ENCODE assay signal across 1 cellular context in the genomic region with DNA sequence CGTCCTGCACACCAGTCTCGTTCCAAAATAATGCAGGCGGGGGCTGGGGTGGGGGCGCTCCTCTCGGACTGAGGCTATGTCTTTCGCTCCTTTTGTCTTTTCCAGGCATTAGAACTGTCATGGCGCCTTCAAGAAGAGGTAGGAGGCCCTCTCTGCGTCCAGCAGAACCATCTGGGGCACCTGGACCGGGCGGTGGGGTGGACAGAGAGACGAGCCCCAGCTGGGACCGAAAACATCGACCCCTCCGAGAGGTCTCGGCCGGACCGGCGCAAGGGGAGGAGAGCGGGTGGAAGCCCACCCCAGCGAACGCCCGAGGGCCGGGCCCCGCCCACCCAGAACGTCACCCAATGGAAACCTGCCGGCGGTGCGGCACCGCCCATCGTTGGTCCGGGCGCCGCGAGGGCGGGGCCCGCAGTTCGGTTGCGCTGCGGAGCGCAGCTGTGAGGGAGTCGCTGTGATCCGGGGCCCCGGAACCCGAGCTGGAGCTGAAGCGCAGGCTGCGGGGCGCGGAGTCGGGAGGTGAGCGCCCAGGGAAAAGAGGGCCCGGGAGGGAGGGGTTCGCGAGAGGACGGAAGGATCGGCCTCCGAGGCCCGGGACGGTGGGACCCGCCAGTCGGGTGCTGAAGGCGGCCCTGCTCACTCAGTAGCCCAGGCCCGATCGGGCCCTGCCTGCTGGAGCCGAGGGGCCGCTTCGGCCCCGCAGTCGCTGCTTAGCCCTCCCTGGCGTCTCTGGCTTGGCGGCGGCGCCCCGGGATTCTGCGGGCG.
A peak's percentile ranks its signal among the peaks of the same experiment; 100 is the strongest.
TF ChIP-seq lines count a peak whose summit lies in the region.

TSS of gene NRBP1 (plus strand) at position 419 of the 765 bp plus-strand sequence. CDS start 4,643 bp downstream, outside the sequence.

TF ChIP-seq in HepG2, 621 proteins besides CTCF, POLR2A, EP300 and RAD21 (continued from another document and continues in another):
- TF ChIP-seq, protein P1, sequence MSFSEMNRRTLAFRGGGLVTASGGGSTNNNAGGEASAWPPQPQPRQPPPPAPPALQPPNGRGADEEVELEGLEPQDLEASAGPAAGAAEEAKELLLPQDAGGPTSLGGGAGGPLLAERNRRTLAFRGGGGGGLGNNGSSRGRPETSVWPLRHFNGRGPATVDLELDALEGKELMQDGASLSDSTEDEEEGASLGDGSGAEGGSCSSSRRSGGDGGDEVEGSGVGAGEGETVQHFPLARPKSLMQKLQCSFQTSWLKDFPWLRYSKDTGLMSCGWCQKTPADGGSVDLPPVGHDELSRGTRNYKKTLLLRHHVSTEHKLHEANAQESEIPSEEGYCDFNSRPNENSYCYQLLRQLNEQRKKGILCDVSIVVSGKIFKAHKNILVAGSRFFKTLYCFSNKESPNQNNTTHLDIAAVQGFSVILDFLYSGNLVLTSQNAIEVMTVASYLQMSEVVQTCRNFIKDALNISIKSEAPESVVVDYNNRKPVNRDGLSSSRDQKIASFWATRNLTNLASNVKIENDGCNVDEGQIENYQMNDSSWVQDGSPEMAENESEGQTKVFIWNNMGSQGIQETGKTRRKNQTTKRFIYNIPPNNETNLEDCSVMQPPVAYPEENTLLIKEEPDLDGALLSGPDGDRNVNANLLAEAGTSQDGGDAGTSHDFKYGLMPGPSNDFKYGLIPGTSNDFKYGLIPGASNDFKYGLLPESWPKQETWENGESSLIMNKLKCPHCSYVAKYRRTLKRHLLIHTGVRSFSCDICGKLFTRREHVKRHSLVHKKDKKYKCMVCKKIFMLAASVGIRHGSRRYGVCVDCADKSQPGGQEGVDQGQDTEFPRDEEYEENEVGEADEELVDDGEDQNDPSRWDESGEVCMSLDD (CRISPR knock-in tag; IDR thresholded peaks at IDR 0.05; ENCODE audit: borderline replicate concordance) = 0 out of 2 replicates have a peak, but pooled peaks have one; percentile 34
- peak; percentile 83; the same call in 1 of the 2 replicates for TF ChIP-seq ZMYM2 (CRISPR knock-in tag; IDR thresholded peaks at IDR 0.05)
- no peak; the same call in 1 of the 2 replicates for TF ChIP-seq ZNF17 (CRISPR knock-in tag; IDR thresholded peaks at IDR 0.05)
- TF ChIP-seq TBL1XR1 (IDR thresholded peaks at IDR 0.05; ENCODE audit: borderline replicate concordance, low read length, partially characterized antibody) = peak; percentile 57
- TF ChIP-seq PTBP1 (IDR thresholded peaks at IDR 0.05; ENCODE audit: low read depth, low read length, poor library complexity, severe bottlenecking) = peak; percentile 87
- peak; percentile 71 for TF ChIP-seq BCL6 (CRISPR knock-in tag; IDR thresholded peaks at IDR 0.05)
- peak; percentile 59 for TF ChIP-seq CBX1 (IDR thresholded peaks at IDR 0.05; ENCODE audit: low read depth)
- TF ChIP-seq ZNF614 (CRISPR knock-in tag; IDR thresholded peaks at IDR 0.05; ENCODE audit: borderline replicate concordance) = peak; percentile 65; the same call in 1 of the 2 replicates
- no peak for TF ChIP-seq ZNF512 (CRISPR knock-in tag; IDR thresholded peaks at IDR 0.05)
- TF ChIP-seq, protein P2, sequence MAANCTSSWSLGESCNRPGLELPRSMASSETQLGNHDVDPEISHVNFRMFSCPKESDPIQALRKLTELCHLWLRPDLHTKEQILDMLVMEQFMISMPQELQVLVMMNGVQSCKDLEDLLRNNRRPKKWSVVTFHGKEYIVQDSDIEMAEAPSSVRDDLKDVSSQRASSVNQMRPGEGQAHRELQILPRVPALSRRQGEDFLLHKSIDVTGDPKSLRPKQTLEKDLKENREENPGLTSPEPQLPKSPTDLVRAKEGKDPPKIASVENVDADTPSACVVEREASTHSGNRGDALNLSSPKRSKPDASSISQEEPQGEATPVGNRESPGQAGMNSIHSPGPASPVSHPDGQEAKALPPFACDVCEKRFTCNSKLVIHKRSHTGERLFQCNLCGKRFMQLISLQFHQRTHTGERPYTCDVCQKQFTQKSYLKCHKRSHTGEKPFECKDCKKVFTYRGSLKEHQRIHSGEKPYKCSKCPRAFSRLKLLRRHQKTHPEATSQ (CRISPR knock-in tag; IDR thresholded peaks at IDR 0.05; ENCODE audit: borderline replicate concordance) = 0 out of 2 replicates have a peak, but pooled peaks have one; percentile 42
- no peak for TF ChIP-seq REXO4 (CRISPR knock-in tag; IDR thresholded peaks at IDR 0.05; ENCODE audit: borderline replicate concordance)
- peak; percentile 87; the same call in 1 of the 2 replicates for TF ChIP-seq THAP7 (CRISPR knock-in tag; IDR thresholded peaks at IDR 0.05)
- peak; percentile 45 for TF ChIP-seq HOMEZ (CRISPR knock-in tag; IDR thresholded peaks at IDR 0.05; ENCODE audit: low read depth)
- peak; percentile 76; the same call in 1 of the 2 replicates for TF ChIP-seq MAF1 (CRISPR knock-in tag; IDR thresholded peaks at IDR 0.05; ENCODE audit: borderline replicate concordance)
- no peak for TF ChIP-seq MAFF (IDR thresholded peaks at IDR 0.05; ENCODE audit: low read depth, low read length)
- no peak for TF ChIP-seq KDM6A (CRISPR knock-in tag; IDR thresholded peaks at IDR 0.05; ENCODE audit: low read depth)
- TF ChIP-seq SRSF1 (optimal IDR thresholded peaks at IDR 0.05; ENCODE audit: low read depth, low read length) = peak; percentile 97
- 0 out of 2 replicates have a peak, but pooled peaks have one; percentile 7 for TF ChIP-seq ZNF549 (CRISPR knock-in tag; IDR thresholded peaks at IDR 0.05)
- TF ChIP-seq, protein P3, sequence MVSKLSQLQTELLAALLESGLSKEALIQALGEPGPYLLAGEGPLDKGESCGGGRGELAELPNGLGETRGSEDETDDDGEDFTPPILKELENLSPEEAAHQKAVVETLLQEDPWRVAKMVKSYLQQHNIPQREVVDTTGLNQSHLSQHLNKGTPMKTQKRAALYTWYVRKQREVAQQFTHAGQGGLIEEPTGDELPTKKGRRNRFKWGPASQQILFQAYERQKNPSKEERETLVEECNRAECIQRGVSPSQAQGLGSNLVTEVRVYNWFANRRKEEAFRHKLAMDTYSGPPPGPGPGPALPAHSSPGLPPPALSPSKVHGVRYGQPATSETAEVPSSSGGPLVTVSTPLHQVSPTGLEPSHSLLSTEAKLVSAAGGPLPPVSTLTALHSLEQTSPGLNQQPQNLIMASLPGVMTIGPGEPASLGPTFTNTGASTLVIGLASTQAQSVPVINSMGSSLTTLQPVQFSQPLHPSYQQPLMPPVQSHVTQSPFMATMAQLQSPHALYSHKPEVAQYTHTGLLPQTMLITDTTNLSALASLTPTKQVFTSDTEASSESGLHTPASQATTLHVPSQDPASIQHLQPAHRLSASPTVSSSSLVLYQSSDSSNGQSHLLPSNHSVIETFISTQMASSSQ (IDR thresholded peaks at IDR 0.05; ENCODE audit: low read depth) = no peak; the same call in 1 of the 2 replicates
- TF ChIP-seq, protein P3 (CRISPR knock-in tag; IDR thresholded peaks at IDR 0.05; ENCODE audit: borderline replicate concordance) = no peak; the same call in none of the 2 replicates
- TF ChIP-seq ZNF10 (CRISPR knock-in tag; IDR thresholded peaks at IDR 0.05; ENCODE audit: borderline replicate concordance, low read depth) = no peak
- TF ChIP-seq TBP (CRISPR knock-in tag; IDR thresholded peaks at IDR 0.05) = no peak
- 0 out of 2 replicates have a peak, but pooled peaks have one; percentile 28 for TF ChIP-seq TSC22D2 (CRISPR knock-in tag; IDR thresholded peaks at IDR 0.05; ENCODE audit: borderline replicate concordance)
- TF ChIP-seq ZNF335 (CRISPR knock-in tag; IDR thresholded peaks at IDR 0.05) = no peak; the same call in none of the 2 replicates
- TF ChIP-seq ZNF678 (CRISPR knock-in tag; IDR thresholded peaks at IDR 0.05) = no peak
- TF ChIP-seq NFYC (CRISPR knock-in tag; IDR thresholded peaks at IDR 0.05) = peak; percentile 81
- TF ChIP-seq HDAC1 (CRISPR knock-in tag; IDR thresholded peaks at IDR 0.05) = peak; percentile 91
- no peak; the same call in 1 of the 2 replicates for TF ChIP-seq BORCS8-MEF2B (CRISPR knock-in tag; IDR thresholded peaks at IDR 0.05)
- TF ChIP-seq, protein P4, sequence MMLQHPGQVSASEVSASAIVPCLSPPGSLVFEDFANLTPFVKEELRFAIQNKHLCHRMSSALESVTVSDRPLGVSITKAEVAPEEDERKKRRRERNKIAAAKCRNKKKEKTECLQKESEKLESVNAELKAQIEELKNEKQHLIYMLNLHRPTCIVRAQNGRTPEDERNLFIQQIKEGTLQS (CRISPR knock-in tag; IDR thresholded peaks at IDR 0.05) = no peak
- TF ChIP-seq, protein P5, sequence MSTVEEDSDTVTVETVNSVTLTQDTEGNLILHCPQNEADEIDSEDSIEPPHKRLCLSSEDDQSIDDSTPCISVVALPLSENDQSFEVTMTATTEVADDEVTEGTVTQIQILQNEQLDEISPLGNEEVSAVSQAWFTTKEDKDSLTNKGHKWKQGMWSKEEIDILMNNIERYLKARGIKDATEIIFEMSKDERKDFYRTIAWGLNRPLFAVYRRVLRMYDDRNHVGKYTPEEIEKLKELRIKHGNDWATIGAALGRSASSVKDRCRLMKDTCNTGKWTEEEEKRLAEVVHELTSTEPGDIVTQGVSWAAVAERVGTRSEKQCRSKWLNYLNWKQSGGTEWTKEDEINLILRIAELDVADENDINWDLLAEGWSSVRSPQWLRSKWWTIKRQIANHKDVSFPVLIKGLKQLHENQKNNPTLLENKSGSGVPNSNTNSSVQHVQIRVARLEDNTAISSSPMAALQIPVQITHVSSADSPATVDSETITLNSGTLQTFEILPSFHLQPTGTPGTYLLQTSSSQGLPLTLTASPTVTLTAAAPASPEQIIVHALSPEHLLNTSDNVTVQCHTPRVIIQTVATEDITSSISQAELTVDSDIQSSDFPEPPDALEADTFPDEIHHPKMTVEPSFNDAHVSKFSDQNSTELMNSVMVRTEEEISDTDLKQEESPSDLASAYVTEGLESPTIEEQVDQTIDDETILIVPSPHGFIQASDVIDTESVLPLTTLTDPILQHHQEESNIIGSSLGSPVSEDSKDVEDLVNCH (CRISPR knock-in tag; IDR thresholded peaks at IDR 0.05) = peak; percentile 84; the same call in 1 of the 2 replicates
- TF ChIP-seq MATR3 (CRISPR knock-in tag; IDR thresholded peaks at IDR 0.05) = no peak
- TF ChIP-seq ZNF747 (CRISPR knock-in tag; IDR thresholded peaks at IDR 0.05; ENCODE audit: borderline replicate concordance) = no peak; the same call in 1 of the 2 replicates
- no peak for TF ChIP-seq ARID3A (IDR thresholded peaks at IDR 0.05; ENCODE audit: low read depth, low read length)
- TF ChIP-seq, protein P6, sequence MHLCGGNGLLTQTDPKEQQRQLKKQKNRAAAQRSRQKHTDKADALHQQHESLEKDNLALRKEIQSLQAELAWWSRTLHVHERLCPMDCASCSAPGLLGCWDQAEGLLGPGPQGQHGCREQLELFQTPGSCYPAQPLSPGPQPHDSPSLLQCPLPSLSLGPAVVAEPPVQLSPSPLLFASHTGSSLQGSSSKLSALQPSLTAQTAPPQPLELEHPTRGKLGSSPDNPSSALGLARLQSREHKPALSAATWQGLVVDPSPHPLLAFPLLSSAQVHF (CRISPR knock-in tag; IDR thresholded peaks at IDR 0.05) = peak; percentile 80; the same call in 1 of the 2 replicates
- peak; percentile 82; the same call in 1 of the 2 replicates for TF ChIP-seq ZNF879 (CRISPR knock-in tag; IDR thresholded peaks at IDR 0.05)
- no peak for TF ChIP-seq BRD4 (CRISPR knock-in tag; IDR thresholded peaks at IDR 0.05)
